20 cellular contexts compared by ENCODE assay signal in the genomic region with DNA sequence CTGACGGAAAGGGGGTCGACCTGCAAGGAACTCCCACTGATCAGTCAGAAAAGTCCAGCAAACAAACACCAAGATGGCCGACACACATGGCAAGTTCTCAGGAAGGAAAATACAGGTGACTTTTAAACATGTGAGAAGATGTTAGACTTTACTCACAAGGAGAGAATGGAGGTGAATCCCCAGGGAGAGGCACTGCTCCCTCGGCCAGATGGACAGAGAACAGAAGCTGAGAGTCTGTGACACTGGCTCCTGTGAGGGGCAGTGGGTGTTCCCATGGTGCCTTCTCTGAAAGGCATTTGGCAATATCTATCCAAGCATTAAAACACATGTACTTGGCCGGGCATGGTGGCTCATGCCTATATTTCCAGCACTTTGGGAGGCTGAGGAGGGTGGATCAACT. TPM values are rescaled to one million over a fixed set of nuclear protein-coding genes. Genes with fewer than 3 reads are reported as not detected.
DNase-seq lines count a peak whose midpoint lies in the region; ATAC-seq and TF ChIP-seq lines count a peak whose summit lies in the region.
"Had no signal": no experiment of that assay in that cellular context is flagged by ENCODE, and none has a peak within 500 bp of the region (broad histone marks: within the 10 kb centered on the region; RNA-seq: fewer than 3 reads in every experiment).

No MANE protein-coding gene starts in this region.

- H3K9me3 ChIP-seq in right atrium auricular region (peaks cover 0 to 7% of the 10 kb centered on the region in 2 donors), gastroesophageal sphincter (no peaks in the 10 kb centered on the region), vagina (no peaks in the 10 kb centered on the region)
- H3K9me3 ChIP-seq: HAP-1 had no signal

- no peaks in the 10 kb centered on the region for H3K27me3 ChIP-seq in right atrium auricular region
- H3K27me3 ChIP-seq in gastroesophageal sphincter, result no peaks in the 10 kb centered on the region
- H3K27me3 ChIP-seq in rectal smooth muscle tissue (ENCODE audit: control insufficient read depth, insufficient read depth, low read length), result no peaks in the 10 kb centered on the region
- H3K27me3 ChIP-seq in vagina, result no peaks in the 10 kb centered on the region

- H3K4me3 ChIP-seq in right atrium auricular region (no peak overlapping the region), gastroesophageal sphincter (no peak overlapping the region), rectal smooth muscle tissue (ENCODE audit: low read length) (no peak overlapping the region), vagina (no peak overlapping the region), foreskin fibroblast (ENCODE audit: low read depth in 1 of 2, low read length in 2 of 2) (no peak overlapping the region)
- H3K4me3 ChIP-seq: HAP-1 had no signal

- intact Hi-C loops in left ventricle myocardium superior (cut with micrococcal nuclease), result no loop called here
- intact Hi-C loops in vagina (cut with DNase I), result no loop called here

- WGBS in gastroesophageal sphincter (ENCODE audit: low coverage in 1 of 2), 2 donors, result 76 to 94% methylated on average over 2 to 4 of the region's 5 CpGs

- DNase-seq in left ventricle myocardium superior, result peak; percentile 17
- DNase-seq in right atrium auricular region (ENCODE audit: low spot score), result no peak
- DNase-seq in vagina (ENCODE audit: extremely low spot score in 2 of 2), result no peak
- DNase-seq in foreskin fibroblast, result no peak
- DNase-seq: CD4-positive, alpha-beta memory T cell; DND-41; GF-D8; MM.1S; NCI-H1105; NCI-H187; NCI-H446; NCI-H748 treated with DMSO at 0.1 percent for 48 hours; SIG-M5 had no signal

- TF ChIP-seq POLR2A in gastroesophageal sphincter (IDR thresholded peaks at IDR 0.05) (no peak), vagina (IDR thresholded peaks at IDR 0.05) (no peak)

- H3K36me3 ChIP-seq in right atrium auricular region (no peaks in the 10 kb centered on the region), gastroesophageal sphincter (no peaks in the 10 kb centered on the region), rectal smooth muscle tissue (ENCODE audit: control insufficient read depth, insufficient read depth, low read length) (no peaks in the 10 kb centered on the region), vagina (no peaks in the 10 kb centered on the region)
- H3K36me3 ChIP-seq: HAP-1 had no signal

- peaks cover 0 to 41% of the 10 kb centered on the region in 2 donors for H3K4me1 ChIP-seq in right atrium auricular region
- peaks cover 15 to 64% (median 31%) of the 10 kb centered on the region in 3 donors for H3K4me1 ChIP-seq in gastroesophageal sphincter
- H3K4me1 ChIP-seq in rectal smooth muscle tissue (ENCODE audit: control insufficient read depth, insufficient read depth, low read length), result peaks cover 34% of the 10 kb centered on the region
- peaks cover 72% of the 10 kb centered on the region for H3K4me1 ChIP-seq in vagina
- H3K4me1 ChIP-seq: HAP-1 had no signal

- no peak overlapping the region for H3K27ac ChIP-seq in right atrium auricular region
- peak overlapping the region in 3 of 4 donors; percentile 45 to 88 (median 82) for H3K27ac ChIP-seq in gastroesophageal sphincter
- H3K27ac ChIP-seq in rectal smooth muscle tissue (ENCODE audit: low read depth, low read length), result peak overlapping the region; percentile 68
- H3K27ac ChIP-seq in vagina, result peak overlapping the region; percentile 51

- no peak for ATAC-seq in left ventricle myocardium superior
- no peak for ATAC-seq in gastroesophageal sphincter
- no peak for ATAC-seq in GM21576 (IDR thresholded peaks at IDR 0.05; ENCODE audit: unreplicated experiment)
- ATAC-seq in GM18498 (IDR thresholded peaks at IDR 0.05; ENCODE audit: unreplicated experiment), result no peak
- ATAC-seq: Panc1 had no signal

- TF ChIP-seq CTCF in right atrium auricular region (IDR thresholded peaks at IDR 0.05) (no peak), gastroesophageal sphincter (IDR thresholded peaks at IDR 0.05) (no peak), vagina (IDR thresholded peaks at IDR 0.05) (no peak), foreskin fibroblast (IDR thresholded peaks at IDR 0.05; ENCODE audit: low read depth, low read length) (no peak)

- TF ChIP-seq EP300 in gastroesophageal sphincter (IDR thresholded peaks at IDR 0.05), result no peak

- H3K9ac ChIP-seq in rectal smooth muscle tissue (ENCODE audit: low read length), result no peak overlapping the region

RNA-seq across cellular contexts. Expression of a gene that starts 22.8 kb away (rescaled TPM):
- total RNA-seq in left ventricle myocardium superior, result 14.8 TPM
- total RNA-seq in right atrium auricular region, result 10 to 100 TPM; 10.9 to 22.0 TPM
- total RNA-seq in gastroesophageal sphincter, result 10 to 100 TPM; 48.5 to 86.4 (median 74.9) TPM
- 36.6 TPM for total RNA-seq in vagina
- total RNA-seq: B cell had no signal

Comparison
In these comparisons a context has a peak if more than half of its experiments do, and no peak if none do; other contexts are left out.
1. H3K27ac ChIP-seq: peak in gastroesophageal sphincter (3 of 4), rectal smooth muscle tissue (single experiment) and vagina (single experiment); none in right atrium auricular region (0 of 2).